Comparison of ENCODE assay signal across 8 cellular contexts in the genomic region with DNA sequence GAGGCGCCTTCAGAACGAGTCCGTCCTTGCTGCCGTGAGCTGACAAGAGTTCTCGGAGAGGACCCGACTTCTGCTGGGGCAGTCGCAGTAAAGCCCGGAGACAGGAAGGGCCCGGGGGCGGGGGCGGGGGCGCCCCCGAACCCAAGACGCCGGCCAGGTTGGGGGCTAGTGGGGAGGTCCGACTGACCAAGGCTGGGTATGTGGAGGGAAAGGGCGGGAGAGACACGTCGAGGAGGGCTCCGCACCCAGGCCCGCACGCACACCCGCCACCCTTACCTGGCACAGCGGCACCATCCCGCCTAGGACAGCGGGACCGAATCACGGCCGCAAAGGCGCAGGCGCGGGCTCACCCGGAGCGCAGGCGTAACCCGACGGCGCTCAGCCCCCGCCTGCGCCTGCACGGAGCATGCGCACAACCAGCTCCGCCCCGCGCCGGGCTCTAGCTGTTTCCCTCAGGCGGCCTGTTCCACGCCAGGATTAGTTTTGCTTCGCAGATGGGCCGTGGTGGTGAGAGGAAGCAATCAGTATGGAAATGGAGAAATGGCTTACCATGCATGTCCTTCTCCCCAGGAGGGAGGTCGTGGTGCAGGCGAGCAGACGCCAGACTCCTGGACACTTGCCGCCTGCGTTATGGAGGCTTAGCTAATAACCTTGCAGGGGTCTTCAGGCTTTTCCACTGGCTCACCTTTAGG. TPM values are rescaled to one million over a fixed set of nuclear protein-coding genes. Genes with fewer than 3 reads are reported as not detected.
DNase-seq lines count a peak whose midpoint lies in the region; ATAC-seq and TF ChIP-seq lines count a peak whose summit lies in the region.

MOCS2 (minus strand) TSS at position 322 of the 692 bp plus-strand sequence. CDS start 2,583 bp downstream, outside the sequence.

- H3K9ac ChIP-seq in SK-N-MC (ENCODE audit: insufficient read length), result peak within 1 kb of the TSS; percentile 69

- no peak for TF ChIP-seq EP300 in gastroesophageal sphincter (IDR thresholded peaks at IDR 0.05)

- CTCF ChIA-PET in activated naive CD4-positive, alpha-beta T cell treated with anti-CD3 and anti-CD28 coated beads, Interleukin-2, amount 10 ng/mL, durations not matched to agents 7 days and 5 days (lab: Charles Lee), result interaction anchor here (0.6 to 1.3 kb wide), 6 partner anchors 9 to 167 kb away, joined by 3 to 12 read pairs (median 4); no protein-coding TSS in a partner anchor

- DNase-seq in NCI-H1048 (lab: John Stamatoyannopoulos, UW), result peak; percentile 84
- DNase-seq in SK-N-MC (ENCODE audit: low read depth, low spot score), result no peak
- DNase-seq in activated naive CD4-positive, alpha-beta T cell treated with anti-CD3 and anti-CD28 coated beads, Interleukin-2, amount 10 ng/mL, durations not matched to agents 7 days and 5 days, result peak; percentile 93

- H3K36me3 Mint-ChIP-seq in activated naive CD4-positive, alpha-beta T cell treated with anti-CD3 and anti-CD28 coated beads, Interleukin-2, amount 10 ng/mL, durations not matched to agents 7 days and 5 days, result peaks cover 25% of the 10 kb centered on the region

- no peaks in the 10 kb centered on the region for H3K9me3 ChIP-seq in SK-N-MC (ENCODE audit: low read depth, low read length)
- no peaks in the 10 kb centered on the region for H3K9me3 ChIP-seq in gastroesophageal sphincter
- H3K9me3 ChIP-seq in neutrophil, result no peaks in the 10 kb centered on the region

- H3K4me3 ChIP-seq in GM08714 (ENCODE audit: low read length), result peak within 1 kb of the TSS; percentile 88
- peak within 1 kb of the TSS; percentile 79 for H3K4me3 ChIP-seq in SK-N-MC
- H3K4me3 ChIP-seq in gastroesophageal sphincter, result peak within 1 kb of the TSS; percentile 48 to 90
- H3K4me3 ChIP-seq in neutrophil (ENCODE audit: low read depth in 1 of 2, low read length in 1 of 2), result peak within 1 kb of the TSS; percentile 70 to 81

- peak within 1 kb of the TSS; percentile 95 for H3K4me3 Mint-ChIP-seq in activated naive CD4-positive, alpha-beta T cell treated with anti-CD3 and anti-CD28 coated beads, Interleukin-2, amount 10 ng/mL, durations not matched to agents 7 days and 5 days

- no peaks in the 10 kb centered on the region for H3K27me3 Mint-ChIP-seq in activated naive CD4-positive, alpha-beta T cell treated with anti-CD3 and anti-CD28 coated beads, Interleukin-2, amount 10 ng/mL, durations not matched to agents 7 days and 5 days

- ATAC-seq in HG02588 (IDR thresholded peaks at IDR 0.05; ENCODE audit: unreplicated experiment) (peak; percentile 96), gastroesophageal sphincter (peak; percentile 100)

- H3K27ac ChIP-seq in SK-N-MC (no peak within 1 kb of the TSS), gastroesophageal sphincter (peak within 1 kb of the TSS; percentile 8 to 90 (median 85)), neutrophil (peak within 1 kb of the TSS; percentile 3)

- peaks cover 52% of the 10 kb centered on the region for H3K4me1 Mint-ChIP-seq in activated naive CD4-positive, alpha-beta T cell treated with anti-CD3 and anti-CD28 coated beads, Interleukin-2, amount 10 ng/mL, durations not matched to agents 7 days and 5 days

- 0% methylated on average over 11 of the region's 55 CpGs; no CpG with 5 or more reads in 1 of the 2 donors for WGBS in gastroesophageal sphincter (ENCODE audit: low coverage in 1 of 2), 2 donors

- TF ChIP-seq CTCF in gastroesophageal sphincter (IDR thresholded peaks at IDR 0.05) (peak in 1 of 4 experiments; percentile 20), neutrophil (IDR thresholded peaks at IDR 0.05) (no peak), subcutaneous adipose tissue (IDR thresholded peaks at IDR 0.05; ENCODE audit: low read depth) (no peak)

- H3K4me1 ChIP-seq in gastroesophageal sphincter (peaks cover 0 to 56% (median 2%) of the 10 kb centered on the region in 3 donors), neutrophil (ENCODE audit: control insufficient read depth in 1 of 2, insufficient read depth in 1 of 2, low read depth in 1 of 2, low read length in 1 of 2) (peaks cover 11% of the 10 kb centered on the region in 2 experiments)

- H3K36me3 ChIP-seq in SK-N-MC (ENCODE audit: insufficient read depth, low read length), result peaks cover 20% of the 10 kb centered on the region
- H3K36me3 ChIP-seq in gastroesophageal sphincter, result peaks cover 0 to 14% of the 10 kb centered on the region in 2 donors
- peaks cover 3% of the 10 kb centered on the region for H3K36me3 ChIP-seq in neutrophil

- H3K27ac Mint-ChIP-seq in activated naive CD4-positive, alpha-beta T cell treated with anti-CD3 and anti-CD28 coated beads, Interleukin-2, amount 10 ng/mL, durations not matched to agents 7 days and 5 days, result peak within 1 kb of the TSS; percentile 91

- no peaks in the 10 kb centered on the region for H3K9me3 Mint-ChIP-seq in activated naive CD4-positive, alpha-beta T cell treated with anti-CD3 and anti-CD28 coated beads, Interleukin-2, amount 10 ng/mL, durations not matched to agents 7 days and 5 days

- TF ChIP-seq POLR2A in gastroesophageal sphincter (IDR thresholded peaks at IDR 0.05), result peak; percentile 66 to 72

- H3K27me3 ChIP-seq in gastroesophageal sphincter, result no peaks in the 10 kb centered on the region
- H3K27me3 ChIP-seq in neutrophil, result peaks cover 12% of the 10 kb centered on the region

RNA-seq across cellular contexts. Expression of gene MOCS2, which starts in this region (rescaled TPM):
- total RNA-seq in gastroesophageal sphincter (100 to 1,000 TPM in 1 of 4 donors, 10 to 100 TPM in 3; 68.7 to 117 (median 86.4) TPM), subcutaneous adipose tissue (10 to 100 TPM; 30.5 to 82.8 (median 41.5) TPM)
